In the genomic region with DNA sequence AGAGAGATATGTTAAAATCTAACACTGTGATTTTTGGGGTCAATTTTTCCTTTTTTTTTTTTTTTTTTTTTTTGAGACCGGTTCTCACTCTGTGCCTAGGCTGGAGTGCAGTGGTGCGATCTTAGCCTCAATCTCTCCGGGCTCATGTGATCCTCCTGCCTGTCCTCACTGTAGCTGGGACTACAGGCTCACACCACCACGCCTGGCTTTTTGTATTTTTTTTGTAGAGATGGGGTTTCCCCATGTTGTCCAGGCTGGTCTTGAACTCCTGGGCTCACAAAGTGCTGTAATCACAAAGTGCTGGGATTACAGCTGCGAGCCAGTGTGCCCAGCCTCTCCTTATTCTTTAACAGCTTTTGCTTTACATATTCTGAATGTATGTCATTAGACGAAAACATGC, we compare ENCODE assay signal across 28 cellular contexts. TPM values are rescaled to one million over a fixed set of nuclear protein-coding genes. Genes with fewer than 3 reads are reported as not detected.
DNase-seq lines count a peak whose midpoint lies in the region; ATAC-seq and TF ChIP-seq lines count a peak whose summit lies in the region.
"Had no signal": no experiment of that assay in that cellular context is flagged by ENCODE, and none has a peak within 500 bp of the region (broad histone marks: within the 10 kb centered on the region; RNA-seq: fewer than 3 reads in every experiment).

No MANE protein-coding gene starts in this region.

- TF ChIP-seq CTCF in MCF 10A (IDR thresholded peaks at IDR 0.05; ENCODE audit: unreplicated experiment) (no peak), breast epithelium (IDR thresholded peaks at IDR 0.05) (no peak), WERI-Rb-1 (IDR thresholded peaks at IDR 0.05; ENCODE audit: low read depth, low read length) (no peak), right lobe of liver (IDR thresholded peaks at IDR 0.05) (no peak)

- peaks cover 13% of the 10 kb centered on the region for H3K4me1 Mint-ChIP-seq in MCF 10A (ENCODE audit: insufficient read depth, unreplicated experiment)
- peaks cover 12 to 30% (median 20%) of the 10 kb centered on the region in 4 donors for H3K4me1 Mint-ChIP-seq in CD4-positive, alpha-beta memory T cell

- DNase-seq in MCF 10A (ENCODE audit: unreplicated experiment) (no peak), breast epithelium (ENCODE audit: low spot score in 2 of 2) (no peak), WERI-Rb-1 (no peak), right lobe of liver (no peak), ureter (ENCODE audit: low spot score) (peak; percentile 27), NCI-H1436 (lab: John Stamatoyannopoulos, UW) (no peak), kidney tubule cell (ENCODE audit: low spot score) (no peak)
- no peak for DNase-seq in CD4-positive, alpha-beta memory T cell
- DNase-seq: 8988T; activated CD4-positive, alpha-beta T cell treated with anti-CD3 and anti-CD28 coated beads, Interleukin-2, amount 50 U/mL, for 4 hours; activated naive CD4-positive, alpha-beta T cell; amygdala; central memory CD4-positive, alpha-beta T cell; GM23248; midbrain; NCI-H1048; NCI-H1930; NCI-H2227 treated with DMSO at 0.1 percent for 48 hours; NCI-H82; PC-3; stimulated activated CD4-positive, alpha-beta T cell treated with anti-CD3 and anti-CD28 coated beads, Interleukin-2, amount 100 ng/mL, for 24 hours; T-helper 17 cell; upper lobe of left lung had no signal

- H3K9me3 ChIP-seq in breast epithelium: no peaks in the 10 kb centered on the region
- H3K9me3 ChIP-seq in WERI-Rb-1 (ENCODE audit: severe bottlenecking): peaks cover 10% of the 10 kb centered on the region
- no peaks in the 10 kb centered on the region for H3K9me3 ChIP-seq in right lobe of liver
- no peaks in the 10 kb centered on the region for H3K9me3 ChIP-seq in CD4-positive, alpha-beta memory T cell (ENCODE audit: control insufficient read depth in 1 of 2, low read length in 2 of 2)
- H3K9me3 ChIP-seq: upper lobe of left lung had no signal

- no peak overlapping the region for H3K4me3 Mint-ChIP-seq in MCF 10A (ENCODE audit: unreplicated experiment)
- H3K4me3 Mint-ChIP-seq in CD4-positive, alpha-beta memory T cell: no peak overlapping the region
- H3K4me3 Mint-ChIP-seq: natural killer cell treated with Interleukin-12 subunit alpha and Interleukin-12 subunit beta and Interleukin-15 and Interleukin-18, amount 100 ng/mL, for 72 hours; stimulated activated naive CD8-positive, alpha-beta T cell treated with anti-CD3 and anti-CD28 coated beads, Interleukin-15, Interleukin-2, amounts not matched to agents 100 ng/mL and 50 ng/mL, for 24 hours; T-helper 17 cell had no signal

- no peaks in the 10 kb centered on the region for H3K27me3 ChIP-seq in breast epithelium
- no peaks in the 10 kb centered on the region for H3K27me3 ChIP-seq in WERI-Rb-1 (ENCODE audit: insufficient read depth, low read depth, severe bottlenecking)
- no peaks in the 10 kb centered on the region for H3K27me3 ChIP-seq in right lobe of liver
- H3K27me3 ChIP-seq in CD4-positive, alpha-beta memory T cell (ENCODE audit: insufficient read depth, low read length): peaks cover 16% of the 10 kb centered on the region
- H3K27me3 ChIP-seq: upper lobe of left lung had no signal

- no peaks in the 10 kb centered on the region for H3K9me3 Mint-ChIP-seq in MCF 10A (ENCODE audit: unreplicated experiment)
- H3K9me3 Mint-ChIP-seq in CD4-positive, alpha-beta memory T cell: peaks cover 0 to 3% (median 0%) of the 10 kb centered on the region in 8 donors
- H3K9me3 Mint-ChIP-seq: natural killer cell treated with Interleukin-12 subunit alpha and Interleukin-12 subunit beta and Interleukin-15 and Interleukin-18, amount 100 ng/mL, for 72 hours; stimulated activated naive CD8-positive, alpha-beta T cell treated with anti-CD3 and anti-CD28 coated beads, Interleukin-15, Interleukin-2, amounts not matched to agents 100 ng/mL and 50 ng/mL, for 24 hours had no signal

- H3K27ac Mint-ChIP-seq in MCF 10A (ENCODE audit: low read depth, unreplicated experiment): peak overlapping the region; percentile 76
- no peak overlapping the region for H3K27ac Mint-ChIP-seq in CD4-positive, alpha-beta memory T cell
- H3K27ac Mint-ChIP-seq: natural killer cell treated with Interleukin-12 subunit alpha and Interleukin-12 subunit beta and Interleukin-15 and Interleukin-18, amount 100 ng/mL, for 72 hours; T-helper 17 cell had no signal

- POLR2A ChIA-PET in MCF 10A (lab: Yijun Ruan, JAX): interaction anchor here (0.6 to 2.5 kb wide), 3 partner anchors 15 to 623 kb away, joined by 3 to 14 read pairs (median 5); no protein-coding TSS in a partner anchor
- POLR2A ChIA-PET in CD4-positive, alpha-beta memory T cell (lab: Charles Lee; ENCODE audit: partially characterized antibody): interaction anchor here (1.3 kb wide), 1 partner anchor 15 kb away, joined by 3 read pairs; no protein-coding TSS in a partner anchor

- no peak for ATAC-seq in right lobe of liver
- ATAC-seq: natural killer cell treated with Interleukin-12 subunit alpha and Interleukin-12 subunit beta and Interleukin-15 and Interleukin-18, amount 100 ng/mL, for 72 hours; PC-3; T-helper 17 cell had no signal

- CTCF ChIA-PET in MCF 10A (lab: Yijun Ruan, JAX): interaction anchor here (0.6 to 1.2 kb wide), 2 partner anchors 18 to 114 kb away, joined by 3 read pairs; no protein-coding TSS in a partner anchor
- CTCF ChIA-PET in CD4-positive, alpha-beta memory T cell (lab: Charles Lee; ENCODE audit: partially characterized antibody): no interaction called here

- no peak for TF ChIP-seq POLR2A in breast epithelium (IDR thresholded peaks at IDR 0.05)
- no peak for TF ChIP-seq POLR2A in right lobe of liver (IDR thresholded peaks at IDR 0.05)

- BruUV-seq in MCF 10A (replicated peaks; lab: Mats Ljungman, UMichigan): no TSS peak

- no peaks in the 10 kb centered on the region for H3K36me3 Mint-ChIP-seq in MCF 10A (ENCODE audit: insufficient read depth, unreplicated experiment)
- H3K36me3 Mint-ChIP-seq in CD4-positive, alpha-beta memory T cell: peaks cover 0 to 5% of the 10 kb centered on the region in 2 donors
- H3K36me3 Mint-ChIP-seq: natural killer cell treated with Interleukin-12 subunit alpha and Interleukin-12 subunit beta and Interleukin-15 and Interleukin-18, amount 100 ng/mL, for 72 hours had no signal

- H3K36me3 ChIP-seq in breast epithelium: no peaks in the 10 kb centered on the region
- no peaks in the 10 kb centered on the region for H3K36me3 ChIP-seq in WERI-Rb-1
- H3K36me3 ChIP-seq in right lobe of liver: no peaks in the 10 kb centered on the region
- H3K36me3 ChIP-seq in CD4-positive, alpha-beta memory T cell (ENCODE audit: insufficient read depth, low read length): no peaks in the 10 kb centered on the region
- H3K36me3 ChIP-seq: SJSA1, upper lobe of left lung had no signal

- intact Hi-C loops in MCF 10A (cut with micrococcal nuclease) (no loop called here), breast epithelium (cut with DNase I; ENCODE audit: low total_unique reads) (no loop called here), right lobe of liver (cut with DNase I) (no loop called here)
- intact Hi-C loops in CD4-positive, alpha-beta memory T cell (cut with micrococcal nuclease): no loop called here

- H3K4me3 ChIP-seq in breast epithelium (no peak overlapping the region), WERI-Rb-1 (ENCODE audit: low read depth, low read length) (no peak overlapping the region), right lobe of liver (peak overlapping the region in 2 of 3 donors; percentile 69 to 83)
- no peak overlapping the region for H3K4me3 ChIP-seq in CD4-positive, alpha-beta memory T cell (ENCODE audit: low read length in 2 of 2)
- H3K4me3 ChIP-seq: GM23248, SJSA1, upper lobe of left lung had no signal

- WGBS in right lobe of liver (ENCODE audit: insufficient coverage, low coverage, low lambda C conversion rate, missing lambda C conversion rate): 54% methylated on average over 2 of the region's 6 CpGs

- H3K4me1 ChIP-seq in breast epithelium: peaks cover 0 to 3% of the 10 kb centered on the region in 2 donors
- peaks cover 0 to 23% (median 3%) of the 10 kb centered on the region in 4 donors for H3K4me1 ChIP-seq in right lobe of liver
- H3K4me1 ChIP-seq in CD4-positive, alpha-beta memory T cell (ENCODE audit: insufficient read depth, low read length): peaks cover 9% of the 10 kb centered on the region

- no peaks in the 10 kb centered on the region for H3K27me3 Mint-ChIP-seq in MCF 10A (ENCODE audit: insufficient read depth, unreplicated experiment)
- H3K27me3 Mint-ChIP-seq in CD4-positive, alpha-beta memory T cell: peaks cover 42 to 47% of the 10 kb centered on the region in 2 donors

- peak overlapping the region in 1 of 2 donors; percentile 18 for H3K27ac ChIP-seq in breast epithelium
- peak overlapping the region; percentile 68 for H3K27ac ChIP-seq in WERI-Rb-1
- H3K27ac ChIP-seq in right lobe of liver: peak overlapping the region in 2 of 3 donors; percentile 97 to 98
- H3K27ac ChIP-seq in CD4-positive, alpha-beta memory T cell (ENCODE audit: low read depth, low read length): no peak overlapping the region
- H3K27ac ChIP-seq: foreskin keratinocyte, GM23248, SJSA1 had no signal

RNA-seq across cellular contexts. Expression of gene HAAO, which starts 2.9 kb away (rescaled TPM):
- total RNA-seq in MCF 10A (2022): not detected in 2 replicates
- total RNA-seq in breast epithelium: 1 to 10 TPM; 4.4 to 6.2 (median 5.9) TPM
- total RNA-seq in right lobe of liver: 100 to 1,000 TPM in 3 of 6 experiments, 10 to 100 TPM in 3; 60.7 to 187 (median 114) TPM
- total RNA-seq in ureter: 14.1 TPM
- total RNA-seq in CD4-positive, alpha-beta memory T cell: under 1 TPM in 1 of 2 experiments, not detected in 1; 0.44 TPM
- polyA plus RNA-seq in CD4-positive, alpha-beta memory T cell: under 1 TPM in 1 of 2 donors, not detected in 1; 0.21 TPM
- total RNA-seq: Daoy; GM23248; natural killer cell treated with Interleukin-12 subunit alpha and Interleukin-12 subunit beta and Interleukin-15 and Interleukin-18, amount 100 ng/mL, for 72 hours; PC-3; SJSA1 had no signal

RNA-seq across cellular contexts. Expression of gene OXER1, which starts 31.3 kb away (rescaled TPM):
- total RNA-seq in MCF 10A (2022) (not detected in 2 replicates), breast epithelium (1 to 10 TPM in 1 of 3 donors, under 1 TPM in 2; 0.80 to 1.0 (median 0.98) TPM), right lobe of liver (10 to 100 TPM in 3 of 6 experiments, 1 to 10 TPM in 3; 5.3 to 29.4 (median 10.7) TPM), ureter (3.1 TPM)
- total RNA-seq in CD4-positive, alpha-beta memory T cell: not detected
- polyA plus RNA-seq in CD4-positive, alpha-beta memory T cell: not detected
- total RNA-seq: Daoy; GM23248; natural killer cell treated with Interleukin-12 subunit alpha and Interleukin-12 subunit beta and Interleukin-15 and Interleukin-18, amount 100 ng/mL, for 72 hours; PC-3; SJSA1 had no signal
- polyA plus RNA-seq: GM23248 had no signal

Comparison
In these comparisons a context has a peak if more than half of its experiments do, and no peak if none do; other contexts are left out.
1. H3K4me3 ChIP-seq: peak in right lobe of liver (2 of 3); none in breast epithelium (0 of 3), WERI-Rb-1 (single experiment) and CD4-positive, alpha-beta memory T cell (0 of 2).